ENCODE assay signal across 13 cellular contexts in the genomic region with DNA sequence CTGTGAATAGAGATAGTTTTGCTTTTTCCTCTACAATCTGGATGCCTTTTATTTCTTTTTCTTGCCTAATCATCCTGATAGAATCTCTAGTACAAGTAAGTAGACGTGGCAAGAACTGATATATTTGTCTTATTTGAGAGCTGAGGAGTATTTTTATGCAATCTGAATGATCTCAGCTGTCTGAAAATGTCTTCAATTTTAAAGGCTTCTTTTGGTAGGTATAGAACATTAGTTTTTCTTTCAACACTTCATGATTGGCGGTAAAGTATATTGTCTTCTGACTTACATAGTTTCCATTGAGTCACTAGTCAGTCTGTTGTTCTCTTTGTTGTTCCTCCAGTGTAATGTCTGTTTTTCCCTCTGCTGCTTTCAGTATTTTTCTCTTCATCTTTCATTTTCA. TPM values are rescaled to one million over a fixed set of nuclear protein-coding genes. Genes with fewer than 3 reads are reported as not detected.
DNase-seq lines count a peak whose midpoint lies in the region; ATAC-seq and TF ChIP-seq lines count a peak whose summit lies in the region.
"Had no signal": no experiment of that assay in that cellular context is flagged by ENCODE, and none has a peak within 500 bp of the region (broad histone marks: within the 10 kb centered on the region; RNA-seq: fewer than 3 reads in every experiment).

No MANE protein-coding gene starts in this region.

- 0 out of 2 replicates have a peak overlapping the region, but pooled peaks have one; percentile 8 for H3K27ac ChIP-seq in BLaER1
- H3K27ac ChIP-seq in H9 (ENCODE audit: insufficient read length, low read depth, low read length) = no peak overlapping the region
- H3K27ac ChIP-seq: thyroid gland had no signal

- peak; percentile 69 to 86 for ATAC-seq in activated naive CD4-positive, alpha-beta T cell treated with anti-CD3 and anti-CD28 coated beads, Interleukin-2, amount 50 U/mL, for 72 hours
- no peak for ATAC-seq in esophagus mucosa
- no peak for ATAC-seq in GM19035 (IDR thresholded peaks at IDR 0.05; ENCODE audit: unreplicated experiment)

- intact Hi-C loops in Caco-2 (cut with micrococcal nuclease; ENCODE audit: unreplicated experiment) = no loop called here

- H3K4me2 ChIP-seq in BLaER1 (no peak overlapping the region), H9 (ENCODE audit: insufficient read depth, insufficient read length, low read length) (no peak overlapping the region)

- H3K79me2 ChIP-seq in H9 (ENCODE audit: insufficient read depth, low read length) = peaks cover 11% of the 10 kb centered on the region; the same call in 1 of the 2 replicates

- no TSS peak for BruUV-seq in Caco-2 (replicated peaks; lab: Mats Ljungman, UMichigan)

- peaks cover 95% of the 10 kb centered on the region for H4K20me1 ChIP-seq in BLaER1
- no peaks in the 10 kb centered on the region for H4K20me1 ChIP-seq in H9 (ENCODE audit: control insufficient read depth, insufficient read depth, insufficient read length)

- no peak overlapping the region for H3K56ac ChIP-seq in H9 (ENCODE audit: insufficient read length, low read depth, low read length)

- no peak overlapping the region for H4K8ac ChIP-seq in H9 (replicated peaks; ENCODE audit: insufficient read length, low read depth, low read length)

- no peak overlapping the region for H4K91ac ChIP-seq in H9 (ENCODE audit: insufficient read length, low read depth, low read length)

- H2BK20ac ChIP-seq in H9 (ENCODE audit: low read depth, low read length, poor library complexity, severe bottlenecking) = no peak overlapping the region

- H2BK12ac ChIP-seq in H9 (ENCODE audit: insufficient read length, low read depth, low read length) = no peak overlapping the region

- no peak overlapping the region for H3T11ph ChIP-seq in H9 (ENCODE audit: low read length)

- no peaks in the 10 kb centered on the region for H3K9me3 ChIP-seq in BLaER1
- no peaks in the 10 kb centered on the region for H3K9me3 ChIP-seq in H9 (ENCODE audit: control insufficient read depth, low read depth, low read length)
- no peaks in the 10 kb centered on the region for H3K9me3 ChIP-seq in Caco-2
- H3K9me3 ChIP-seq: thyroid gland had no signal

- no peak overlapping the region for H3K4me3 Mint-ChIP-seq in H9
- no peak overlapping the region for H3K4me3 Mint-ChIP-seq in immature natural killer cell
- no peak overlapping the region for H3K4me3 Mint-ChIP-seq in Caco-2 (ENCODE audit: unreplicated experiment)

- no peaks in the 10 kb centered on the region for H3K9me3 Mint-ChIP-seq in H9
- H3K9me3 Mint-ChIP-seq in activated naive CD4-positive, alpha-beta T cell treated with anti-CD3 and anti-CD28 coated beads, Interleukin-2, amount 50 U/mL, for 72 hours = no peaks in the 10 kb centered on the region
- no peaks in the 10 kb centered on the region for H3K9me3 Mint-ChIP-seq in immature natural killer cell
- H3K9me3 Mint-ChIP-seq in Caco-2 (ENCODE audit: unreplicated experiment) = no peaks in the 10 kb centered on the region

- H3K27me3 Mint-ChIP-seq in H9 (ENCODE audit: low read depth) (no peaks in the 10 kb centered on the region), immature natural killer cell (ENCODE audit: low read depth in 3 of 3) (no peaks in the 10 kb centered on the region), Caco-2 (ENCODE audit: insufficient read depth, unreplicated experiment) (no peaks in the 10 kb centered on the region)

- H4K5ac ChIP-seq in H9 (ENCODE audit: insufficient read length, low read depth, low read length) = no peak overlapping the region

- H3K4me3 ChIP-seq in BLaER1 = no peak overlapping the region
- no peak overlapping the region for H3K4me3 ChIP-seq in Caco-2 (ENCODE audit: low read depth, low read length)
- H3K4me3 ChIP-seq: thyroid gland had no signal

- no peak overlapping the region for H2AK5ac ChIP-seq in H9 (ENCODE audit: insufficient read length, low read length)

- no peaks in the 10 kb centered on the region for H3K23me2 ChIP-seq in H9 (ENCODE audit: insufficient read length, low read depth, low read length, poor library complexity, severe bottlenecking)

- no CpG with 5 or more reads among the region's 2 CpGs for WGBS in H9 (ENCODE audit: extremely low coverage, insufficient read length, low lambda C conversion rate)

- no peak overlapping the region for H3K14ac ChIP-seq in H9 (ENCODE audit: insufficient read depth, low read length)

- peaks cover 13% of the 10 kb centered on the region for H3K79me1 ChIP-seq in H9 (ENCODE audit: insufficient read depth, low read depth, low read length, poor library complexity, severe bottlenecking)

- TF ChIP-seq CTCF in H9 (conservative IDR thresholded peaks at IDR 0.05) = no peak
- no peak for TF ChIP-seq CTCF in Caco-2 (IDR thresholded peaks at IDR 0.05; ENCODE audit: insufficient read depth in 1 of 2, low read depth in 1 of 2, low read length in 1 of 2, severe bottlenecking in 1 of 2, unreplicated experiment in 1 of 2)

- H2BK15ac ChIP-seq in H9 (ENCODE audit: low read depth, low read length) = no peak overlapping the region

- no peak overlapping the region for H3K9ac ChIP-seq in BLaER1
- H3K9ac ChIP-seq in H9 (ENCODE audit: extremely low read depth, insufficient read length, low read length) = no peak overlapping the region

- CTCF ChIA-PET in Caco-2 (lab: Charles Lee) = no interaction called here

- H3K23ac ChIP-seq in H9 (ENCODE audit: insufficient read length, low read depth, low read length) = no peak overlapping the region

- H2BK120ac ChIP-seq in H9 (ENCODE audit: low read depth, low read length, poor library complexity, severe bottlenecking) = no peak overlapping the region

- H3K4me1 ChIP-seq in BLaER1 = peaks cover 37% of the 10 kb centered on the region
- H3K4me1 ChIP-seq in H9 (ENCODE audit: insufficient read depth, low read length) = no peaks in the 10 kb centered on the region
- 0 out of 2 replicates have a peak, but pooled peaks cover 10% of the 10 kb centered on the region for H3K4me1 ChIP-seq in Caco-2

- POLR2A ChIA-PET in Caco-2 (lab: Charles Lee) = no interaction called here

- H3K18ac ChIP-seq in H9 (ENCODE audit: insufficient read length, low read depth, low read length) = no peak overlapping the region

- H3K36me3 ChIP-seq in BLaER1 = peaks cover 19% of the 10 kb centered on the region
- no peaks in the 10 kb centered on the region for H3K36me3 ChIP-seq in Caco-2 (ENCODE audit: control insufficient read depth, insufficient read depth, low read length)

- H3K27ac Mint-ChIP-seq in H9 (peak overlapping the region in 2 of 3 experiments; percentile 1 to 38; a peak in 4 of 7 replicates), immature natural killer cell (peak overlapping the region; percentile 2 to 54 (median 22)), Caco-2 (ENCODE audit: unreplicated experiment) (no peak overlapping the region)
- H3K27ac Mint-ChIP-seq in activated naive CD4-positive, alpha-beta T cell treated with anti-CD3 and anti-CD28 coated beads, Interleukin-2, amount 50 U/mL, for 72 hours = peak overlapping the region; percentile 86 to 88

- no peak for DNase-seq in H9
- DNase-seq in activated naive CD4-positive, alpha-beta T cell treated with anti-CD3 and anti-CD28 coated beads, Interleukin-2, amount 50 U/mL, for 72 hours (ENCODE audit: low spot score in 2 of 2) = no peak
- DNase-seq in immature natural killer cell = no peak
- DNase-seq in Caco-2 = no peak
- no peak for DNase-seq in AG08395 (ENCODE audit: low spot score)
- DNase-seq: COR-L47; NCI-H1092 treated with DMSO at 0.1 percent for 48 hours; NK-92 treated with Interleukin-12 subunit alpha and Interleukin-12 subunit beta, amount 100 ng/mL, for 24 hours; retina; thyroid gland had no signal

- H3K4me1 Mint-ChIP-seq in H9 = peaks cover 8 to 15% of the 10 kb centered on the region in 2 experiments
- peaks cover 66 to 73% of the 10 kb centered on the region in 2 donors for H3K4me1 Mint-ChIP-seq in immature natural killer cell
- peaks cover 16% of the 10 kb centered on the region for H3K4me1 Mint-ChIP-seq in Caco-2 (ENCODE audit: low read depth, unreplicated experiment)

- no peak overlapping the region for H2BK5ac ChIP-seq in H9 (ENCODE audit: insufficient read length, low read length)

- H3K36me3 Mint-ChIP-seq in H9 (ENCODE audit: insufficient read depth in 1 of 3, low read depth in 3 of 3) = peaks cover 0 to 2% (median 2%) of the 10 kb centered on the region in 3 experiments; a peak in 4 of 7 replicates
- H3K36me3 Mint-ChIP-seq in activated naive CD4-positive, alpha-beta T cell treated with anti-CD3 and anti-CD28 coated beads, Interleukin-2, amount 50 U/mL, for 72 hours = no peaks in the 10 kb centered on the region
- no peaks in the 10 kb centered on the region for H3K36me3 Mint-ChIP-seq in immature natural killer cell
- peaks cover 29% of the 10 kb centered on the region for H3K36me3 Mint-ChIP-seq in Caco-2 (ENCODE audit: insufficient read depth, unreplicated experiment)

- H2AFZ ChIP-seq in H9 (ENCODE audit: low read length) = no peak overlapping the region

- no peaks in the 10 kb centered on the region for H3K27me3 ChIP-seq in BLaER1
- no peaks in the 10 kb centered on the region for H3K27me3 ChIP-seq in H9 (ENCODE audit: insufficient read depth, low read length)
- no peaks in the 10 kb centered on the region for H3K27me3 ChIP-seq in Caco-2 (replicated peaks; ENCODE audit: control insufficient read depth, insufficient read depth, low read length)
- H3K27me3 ChIP-seq: thyroid gland had no signal

- no peak overlapping the region for H3K4ac ChIP-seq in H9 (ENCODE audit: low read depth, low read length)

RNA-seq across cellular contexts. Expression of a gene that starts 31.3 kb away (rescaled TPM):
- 57.3 and 62.7 TPM in 2 replicates for total RNA-seq in H9 (2021)
- 10 to 100 TPM; 25.7 to 36.2 TPM for total RNA-seq in activated naive CD4-positive, alpha-beta T cell treated with anti-CD3 and anti-CD28 coated beads, Interleukin-2, amount 50 U/mL, for 72 hours
- polyA plus RNA-seq in immature natural killer cell = 10 to 100 TPM in 1 of 3 donors, 1 to 10 TPM in 2; 3.3 to 23.8 (median 5.9) TPM
- total RNA-seq in Caco-2 (2022) = 59.6 and 60.0 TPM in 2 replicates
- total RNA-seq in esophagus mucosa = 18.2 TPM

Comparison
In these comparisons a context has a peak if more than half of its experiments do, and no peak if none do; other contexts are left out.
1. ATAC-seq: peak in activated naive CD4-positive, alpha-beta T cell treated with anti-CD3 and anti-CD28 coated beads, Interleukin-2, amount 50 U/mL, for 72 hours (2 of 2); none in esophagus mucosa (single experiment) and GM19035 (single experiment).